Comparison of ENCODE assay signal across 31 cellular contexts in genomic region chr3:77541203-77541922, GRCh38.
DNase-seq lines count a peak whose midpoint lies in the region; ATAC-seq, FAIRE-seq and TF ChIP-seq lines count a peak whose summit lies in the region.
"Had no signal": no experiment of that assay in that cellular context is flagged by ENCODE, and none has a peak within 500 bp of the region (broad histone marks: within the 10 kb centered on the region; RNA-seq: fewer than 3 reads in every experiment).

No MANE protein-coding gene starts in this region.

- TF ChIP-seq CTCF in IMR-90 (conservative IDR thresholded peaks at IDR 0.05; ENCODE audit: low read depth, low read length), result no peak
- TF ChIP-seq CTCF in brain (conservative IDR thresholded peaks at IDR 0.05), result no peak
- no peak for TF ChIP-seq CTCF in nephron (IDR thresholded peaks at IDR 0.05; ENCODE audit: unreplicated experiment in 3 of 3)

- H2AK9ac ChIP-seq in IMR-90 (replicated peaks; ENCODE audit: low read depth, low read length, poor library complexity), result no peak overlapping the region

- H3K14ac ChIP-seq in IMR-90 (replicated peaks; ENCODE audit: low read depth, low read length), result no peak overlapping the region

- H3K4me1 Mint-ChIP-seq in brain, result peaks cover 35% of the 10 kb centered on the region
- peaks cover 5% of the 10 kb centered on the region for H3K4me1 Mint-ChIP-seq in nephron
- H3K4me1 Mint-ChIP-seq: central memory CD8-positive, alpha-beta T cell; stimulated activated effector memory CD8-positive, alpha-beta T cell treated with anti-CD3 and anti-CD28 coated beads, Interleukin-12 subunit alpha, Interleukin-12 subunit beta, amount 100 ng/mL, for 72 hours had no signal

- no peak for FAIRE-seq in small intestine (lab: Jason Lieb, UNC)
- FAIRE-seq: kidney had no signal

- H3K27me3 ChIP-seq in IMR-90 (ENCODE audit: control insufficient read depth, insufficient read depth, low read length) (no peaks in the 10 kb centered on the region), small intestine (ENCODE audit: control insufficient read depth in 2 of 2, insufficient read depth in 2 of 2, low read length in 2 of 2) (no peaks in the 10 kb centered on the region)
- H3K27me3 ChIP-seq: heart left ventricle, SJSA1 had no signal

- no peaks in the 10 kb centered on the region for H3K36me3 ChIP-seq in IMR-90 (ENCODE audit: control insufficient read depth, insufficient read depth, low read length)
- H3K36me3 ChIP-seq in small intestine (ENCODE audit: control insufficient read depth in 2 of 2, insufficient read depth in 2 of 2, low read length in 2 of 2), result no peaks in the 10 kb centered on the region
- H3K36me3 ChIP-seq: heart left ventricle, prostate gland, SJSA1 had no signal

- no peaks in the 10 kb centered on the region for H3K27me3 Mint-ChIP-seq in brain
- no peaks in the 10 kb centered on the region for H3K27me3 Mint-ChIP-seq in nephron (ENCODE audit: low read depth)
- H3K27me3 Mint-ChIP-seq: central memory CD8-positive, alpha-beta T cell; dendritic cell treated with granulocyte-macrophage colony-stimulating factor and Interleukin-4, amounts not matched to agents 40 ng/mL and 50 ng/mL, for 4 days; type B pancreatic cell had no signal

- CTCF ChIA-PET in IMR-90 (lab: Yijun Ruan, JAX), result no interaction called here

- no peak overlapping the region for H2AFZ ChIP-seq in IMR-90 (replicated peaks; ENCODE audit: low read length, poor library complexity)

- TF ChIP-seq RAD21 in IMR-90 (IDR thresholded peaks at IDR 0.05; ENCODE audit: low read length), result no peak

- no peak overlapping the region for H3K4me2 ChIP-seq in IMR-90 (ENCODE audit: low read depth, low read length)

- peak overlapping the region in 4 of 5 experiments; percentile 8 to 94 (median 86) for H3K27ac Mint-ChIP-seq in brain
- H3K27ac Mint-ChIP-seq in nephron, result peak overlapping the region in 2 of 3 experiments; percentile 66 to 69
- H3K27ac Mint-ChIP-seq: activated T-helper 1 cell treated with anti-CD3 and anti-CD28 coated beads, Interleukin-12 subunit alpha, Interleukin-12 subunit beta, Interleukin-2, Interleukin-4 antibody, amounts not matched to agents 30 ng/mL and 10 ng/mL and 1 ng/mL, durations not matched to agents 14 hours and 24 hours and 36 hours; dendritic cell treated with granulocyte-macrophage colony-stimulating factor and Interleukin-4, amounts not matched to agents 40 ng/mL and 50 ng/mL, for 4 days; mesothelial cell of epicardium; stimulated activated effector memory CD8-positive, alpha-beta T cell treated with anti-CD3 and anti-CD28 coated beads, Interleukin-12 subunit alpha, Interleukin-12 subunit beta, amount 100 ng/mL, for 72 hours; T-helper 1 cell treated with Interleukin-12 subunit alpha and Interleukin-12 subunit beta and Interleukin-4 antibody, amounts not matched to agents 30 μg/mL and 1 μg/mL, for 36 hours; type B pancreatic cell had no signal

- no peaks in the 10 kb centered on the region for H3K9me1 ChIP-seq in IMR-90 (ENCODE audit: insufficient read depth, low read length)

- H3K9ac ChIP-seq in IMR-90 (ENCODE audit: low read depth, low read length), result no peak overlapping the region

- no peak overlapping the region for H4K5ac ChIP-seq in IMR-90 (ENCODE audit: low read depth, low read length)

- peak overlapping the region in 3 of 5 experiments; percentile 29 to 61 (median 36) for H3K4me3 Mint-ChIP-seq in brain
- H3K4me3 Mint-ChIP-seq in nephron, result no peak overlapping the region
- H3K4me3 Mint-ChIP-seq: activated T-helper 1 cell treated with anti-CD3 and anti-CD28 coated beads, Interleukin-12 subunit alpha, Interleukin-12 subunit beta, Interleukin-2, Interleukin-4 antibody, amounts not matched to agents 30 ng/mL and 10 ng/mL and 1 ng/mL, durations not matched to agents 14 hours and 24 hours and 36 hours; central memory CD8-positive, alpha-beta T cell; dendritic cell treated with granulocyte-macrophage colony-stimulating factor and Interleukin-4, amounts not matched to agents 40 ng/mL and 50 ng/mL, for 4 days; mesothelial cell of epicardium; stimulated activated effector memory CD8-positive, alpha-beta T cell treated with anti-CD3 and anti-CD28 coated beads, Interleukin-12 subunit alpha, Interleukin-12 subunit beta, amount 100 ng/mL, for 72 hours; T-helper 1 cell treated with Interleukin-12 subunit alpha and Interleukin-12 subunit beta and Interleukin-4 antibody, amounts not matched to agents 30 μg/mL and 1 μg/mL, for 36 hours; type B pancreatic cell had no signal

- H4K91ac ChIP-seq in IMR-90 (ENCODE audit: insufficient read depth, low read depth, low read length), result no peak overlapping the region

- H3K4me3 ChIP-seq in IMR-90 (ENCODE audit: insufficient read depth, low read depth, low read length) (no peak overlapping the region), small intestine (ENCODE audit: low read depth in 1 of 2, low read length in 2 of 2) (no peak overlapping the region)
- H3K4me3 ChIP-seq: heart left ventricle, prostate gland, SJSA1 had no signal

- in situ Hi-C loops in IMR-90 (cut with MboI; ENCODE audit: low sequenced_read_pairs), result no loop called here

- no peak overlapping the region for H2BK5ac ChIP-seq in IMR-90 (ENCODE audit: low read depth, low read length, poor library complexity, severe bottlenecking)

- peaks cover 35% of the 10 kb centered on the region for H3K36me3 Mint-ChIP-seq in brain
- peaks cover 13% of the 10 kb centered on the region for H3K36me3 Mint-ChIP-seq in nephron (ENCODE audit: low read depth)
- H3K36me3 Mint-ChIP-seq: stimulated activated effector memory CD8-positive, alpha-beta T cell treated with anti-CD3 and anti-CD28 coated beads, Interleukin-12 subunit alpha, Interleukin-12 subunit beta, amount 100 ng/mL, for 72 hours had no signal

- H3K23ac ChIP-seq in IMR-90 (ENCODE audit: low read depth, low read length), result no peak overlapping the region

- no peaks in the 10 kb centered on the region for H3K79me1 ChIP-seq in IMR-90 (ENCODE audit: low read depth in 1 of 2, low read length in 2 of 2)

- no peak for ATAC-seq in IMR-90 (ENCODE audit: low read depth)
- ATAC-seq: heart left ventricle; stimulated activated effector memory CD8-positive, alpha-beta T cell treated with anti-CD3 and anti-CD28 coated beads, Interleukin-12 subunit alpha, Interleukin-12 subunit beta, amount 100 ng/mL, for 72 hours had no signal

- dilution Hi-C loops in IMR-90 (cut with HindIII; ENCODE audit: low sequenced_read_pairs, unreplicated experiment), result no loop called here

- no peak overlapping the region for H3K18ac ChIP-seq in IMR-90 (ENCODE audit: low read depth, low read length)

- BruUV-seq in IMR-90 (replicated peaks; lab: Mats Ljungman, UMichigan), result no TSS peak

- no peak overlapping the region for H2BK120ac ChIP-seq in IMR-90 (ENCODE audit: low read depth, low read length)

- H3K4ac ChIP-seq in IMR-90 (ENCODE audit: low read depth, low read length), result no peak overlapping the region

- intact Hi-C loops in IMR-90 (cut with micrococcal nuclease), result no loop called here

- no peaks in the 10 kb centered on the region; the same call in 1 of the 2 replicates for H3K9me3 ChIP-seq in IMR-90 (ENCODE audit: control insufficient read depth, insufficient read depth, low read length)
- H3K9me3 ChIP-seq in small intestine (ENCODE audit: control insufficient read depth, low read depth), result no peaks in the 10 kb centered on the region
- H3K9me3 ChIP-seq: Caco-2, prostate gland, SJSA1 had no signal

- no peak overlapping the region for H2AK5ac ChIP-seq in IMR-90 (ENCODE audit: low read depth, low read length)

- H2BK20ac ChIP-seq in IMR-90 (ENCODE audit: low read depth, low read length), result no peak overlapping the region

- peaks cover 0 to 14% (median 7%) of the 10 kb centered on the region in 5 experiments for H3K9me3 Mint-ChIP-seq in brain
- no peaks in the 10 kb centered on the region for H3K9me3 Mint-ChIP-seq in nephron

- no peak overlapping the region for H4K8ac ChIP-seq in IMR-90 (ENCODE audit: low read depth in 2 of 2, low read length in 2 of 2)

- H3K56ac ChIP-seq in IMR-90 (ENCODE audit: extremely low read depth, insufficient read depth, low read length), result no peak overlapping the region

- H2BK15ac ChIP-seq in IMR-90 (ENCODE audit: low read depth, low read length), result no peak overlapping the region

- no CpG with 5 or more reads among the region's 4 CpGs for WGBS in IMR-90 (ENCODE audit: extremely low coverage in 2 of 2, insufficient read length in 1 of 2), 2 experiments
- WGBS in small intestine, 3 donors, result 64 to 66% (median 65%) methylated on average over 4 of the region's 4 CpGs

- DNase-seq in ELF-1 (ENCODE audit: low read depth, low spot score) (peak; percentile 2), IMR-90 (no peak), small intestine (no peak), T-helper 9 cell (no peak)
- DNase-seq in activated CD8-positive, alpha-beta memory T cell treated with anti-CD3 and anti-CD28 coated beads, Interleukin-2, amount 50 U/mL, for 48 hours, result no peak
- DNase-seq: activated CD4-positive, alpha-beta T cell treated with anti-CD3 and anti-CD28 coated beads, Interleukin-2, amount 50 U/mL, for 48 hours; activated CD4-positive, CD25-positive, alpha-beta regulatory T cell treated with anti-CD3 and anti-CD28 coated beads, Interleukin-2, amount 50 U/mL, for 72 hours; activated naive CD4-positive, alpha-beta T cell treated with Interleukin-2 at 50 U/mL for 16 hours; Caco-2; DMS53; heart left ventricle; kidney; NCI-H1048; NCI-H187; NCI-H226; NCI-H526 treated with DMSO at 0.1 percent for 48 hours; stimulated activated CD4-positive, alpha-beta T cell treated with anti-CD3 and anti-CD28 coated beads, Interleukin-15, amount 100 ng/mL, for 24 hours; substantia nigra had no signal

- TF ChIP-seq POLR2A in IMR-90 (IDR thresholded peaks at IDR 0.05; ENCODE audit: low read depth, low read length), result no peak

- H4K20me1 ChIP-seq in IMR-90 (ENCODE audit: insufficient read depth, low read length), result no peaks in the 10 kb centered on the region

- H3K4me1 ChIP-seq in IMR-90 (ENCODE audit: control insufficient read depth, insufficient read depth, low read length) (no peaks in the 10 kb centered on the region), small intestine (ENCODE audit: control insufficient read depth in 2 of 2, insufficient read depth in 1 of 2, low read depth in 1 of 2, low read length in 1 of 2) (no peaks in the 10 kb centered on the region)
- H3K4me1 ChIP-seq: heart left ventricle, prostate gland, SJSA1 had no signal

- POLR2A ChIA-PET in IMR-90 (lab: Charles Lee; ENCODE audit: unreplicated experiment), result no interaction called here

- H3K27ac ChIP-seq in IMR-90 (ENCODE audit: insufficient read depth, low read length) (no peak overlapping the region), small intestine (ENCODE audit: low read depth in 1 of 2, low read length in 1 of 2) (no peak overlapping the region)
- H3K27ac ChIP-seq: C4-2B, heart left ventricle, prostate gland, RWPE1, SJSA1 had no signal

TF ChIP-seq in IMR-90, 13 proteins besides CTCF, POLR2A, EP300 and RAD21 (continues in another document):
- TF ChIP-seq BHLHE40 (IDR thresholded peaks at IDR 0.05; ENCODE audit: low read depth, low read length) (no peak), CEBPB (IDR thresholded peaks at IDR 0.05; ENCODE audit: low read depth, low read length) (0 out of 2 replicates have a peak, but pooled peaks have one; percentile 12), RCOR1 (IDR thresholded peaks at IDR 0.05; ENCODE audit: insufficient replicate concordance, low read length) (no peak), SMC3 (IDR thresholded peaks at IDR 0.05; ENCODE audit: low read depth, low read length) (no peak), CHD1 (IDR thresholded peaks at IDR 0.05; ENCODE audit: low read depth, low read length) (no peak)

Comparison
In these comparisons a context has a peak if more than half of its experiments do, and no peak if none do; other contexts are left out.
1. H3K4me3 Mint-ChIP-seq: peak in brain (3 of 5); none in nephron (0 of 3).